22 cellular contexts compared by ENCODE assay signal in the genomic region with DNA sequence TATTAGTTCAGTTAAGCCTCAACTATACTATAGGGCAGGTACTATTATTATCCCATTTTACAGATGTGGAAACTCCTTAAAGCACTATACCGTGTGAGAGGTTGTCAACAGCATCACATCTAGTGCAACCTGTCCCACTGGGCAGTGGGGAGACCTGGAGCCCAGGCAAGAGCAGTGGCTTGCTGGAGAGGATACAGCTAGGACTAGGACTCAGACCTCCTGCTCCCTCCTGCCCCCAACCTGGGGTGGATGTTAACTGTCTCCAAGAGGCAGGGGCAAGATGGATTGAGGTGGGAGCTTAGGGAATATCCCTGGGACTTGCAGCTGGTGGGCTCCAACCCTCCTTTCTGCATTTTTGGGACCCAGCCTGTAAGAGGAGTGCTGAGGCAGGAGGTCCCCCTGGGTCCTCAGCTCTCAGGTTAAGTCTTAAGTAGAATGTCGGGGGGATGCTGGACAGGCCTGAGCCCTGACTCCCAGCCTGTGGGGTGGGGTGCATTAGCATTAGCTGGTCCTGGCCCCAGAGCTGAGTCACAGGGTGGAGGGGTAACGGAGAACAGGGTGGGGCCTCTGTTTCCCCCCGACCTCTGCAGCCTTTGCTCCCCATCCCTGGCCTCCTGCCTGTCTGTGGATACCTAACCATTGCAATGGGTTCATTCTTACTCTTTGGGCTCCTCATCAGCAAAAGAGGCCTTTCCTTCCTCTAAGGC. TPM values are rescaled to one million over a fixed set of nuclear protein-coding genes. Genes with fewer than 3 reads are reported as not detected.
"Had no signal": no experiment of that assay in that cellular context is flagged by ENCODE, and none has a peak within 500 bp of the region (broad histone marks: within the 10 kb centered on the region; RNA-seq: fewer than 3 reads in every experiment).

No MANE protein-coding gene starts in this region.

- H3K36me3 Mint-ChIP-seq: activated naive CD8-positive, alpha-beta T cell treated with anti-CD3 and anti-CD28 coated beads for 36 hours; naive thymus-derived CD4-positive, alpha-beta T cell had no signal

- H3K27me3 ChIP-seq: breast epithelium, colonic mucosa, dorsolateral prefrontal cortex, esophagus muscularis mucosa, heart right ventricle, spleen, upper lobe of right lung had no signal

- H3K4me3 Mint-ChIP-seq: activated CD4-positive, alpha-beta T cell treated with anti-CD3 and anti-CD28 coated beads, Interleukin-2, amount 10 ng/mL, durations not matched to agents 7 days and 5 days; activated CD8-positive, alpha-beta T cell treated with anti-CD3 and anti-CD28 coated beads for 36 hours; activated naive CD8-positive, alpha-beta T cell treated with anti-CD3 and anti-CD28 coated beads for 36 hours; central memory CD8-positive, alpha-beta T cell; effector memory CD8-positive, alpha-beta T cell; naive thymus-derived CD4-positive, alpha-beta T cell had no signal

- FAIRE-seq: kidney had no signal

- ATAC-seq: activated CD8-positive, alpha-beta T cell treated with anti-CD3 and anti-CD28 coated beads for 36 hours; effector memory CD8-positive, alpha-beta T cell; heart right ventricle; naive thymus-derived CD4-positive, alpha-beta T cell; upper lobe of right lung had no signal

- H3K27ac Mint-ChIP-seq: activated CD4-positive, alpha-beta T cell treated with anti-CD3 and anti-CD28 coated beads, Interleukin-2, amount 10 ng/mL, durations not matched to agents 7 days and 5 days; activated CD8-positive, alpha-beta T cell treated with anti-CD3 and anti-CD28 coated beads for 36 hours; activated naive CD8-positive, alpha-beta T cell treated with anti-CD3 and anti-CD28 coated beads for 36 hours; naive thymus-derived CD4-positive, alpha-beta T cell had no signal

- H3K9me3 ChIP-seq: breast epithelium, colonic mucosa, esophagus muscularis mucosa, heart right ventricle, spleen, upper lobe of right lung had no signal

- H3K27me3 Mint-ChIP-seq: activated CD4-positive, alpha-beta T cell treated with anti-CD3 and anti-CD28 coated beads, Interleukin-2, amount 10 ng/mL, durations not matched to agents 7 days and 5 days; activated CD8-positive, alpha-beta T cell treated with anti-CD3 and anti-CD28 coated beads for 36 hours; activated naive CD8-positive, alpha-beta T cell treated with anti-CD3 and anti-CD28 coated beads for 36 hours; central memory CD8-positive, alpha-beta T cell; effector memory CD8-positive, alpha-beta T cell; naive thymus-derived CD4-positive, alpha-beta T cell had no signal

- H3K36me3 ChIP-seq: breast epithelium, colonic mucosa had no signal

- H3K9me3 Mint-ChIP-seq: activated CD4-positive, alpha-beta T cell treated with anti-CD3 and anti-CD28 coated beads, Interleukin-2, amount 10 ng/mL, durations not matched to agents 7 days and 5 days; activated CD8-positive, alpha-beta T cell treated with anti-CD3 and anti-CD28 coated beads for 36 hours; activated naive CD8-positive, alpha-beta T cell treated with anti-CD3 and anti-CD28 coated beads for 36 hours; central memory CD8-positive, alpha-beta T cell; effector memory CD8-positive, alpha-beta T cell; naive thymus-derived CD4-positive, alpha-beta T cell; neural crest cell had no signal

- H3K27ac ChIP-seq: colonic mucosa, upper lobe of right lung, WERI-Rb-1 had no signal

- H3K4me3 ChIP-seq: colonic mucosa, dorsolateral prefrontal cortex, lung, upper lobe of right lung had no signal

- DNase-seq: activated CD4-positive, alpha-beta T cell treated with anti-CD3 and anti-CD28 coated beads, Interleukin-2, amount 10 ng/mL, durations not matched to agents 7 days and 5 days; activated CD4-positive, CD25-positive, alpha-beta regulatory T cell treated with anti-CD3 and anti-CD28 coated beads, Interleukin-2, amount 50 U/mL, for 72 hours; activated CD8-positive, alpha-beta T cell treated with anti-CD3 and anti-CD28 coated beads for 36 hours; activated naive CD4-positive, alpha-beta T cell; activated naive CD8-positive, alpha-beta T cell treated with anti-CD3 and anti-CD28 coated beads for 36 hours; colonic mucosa; dorsolateral prefrontal cortex; effector memory CD8-positive, alpha-beta T cell; heart right ventricle; kidney; naive thymus-derived CD4-positive, alpha-beta T cell; spleen; stimulated activated CD4-positive, alpha-beta T cell treated with anti-CD3 and anti-CD28 coated beads, Interleukin-4, amount 100 ng/mL, for 1 hour; stimulated activated naive CD4-positive, alpha-beta T cell treated with Interleukin-2 at 50 U/mL for 16 hours; WERI-Rb-1 had no signal

RNA-seq across cellular contexts. Expression of a gene that starts 58.3 kb away (rescaled TPM):
- total RNA-seq: activated CD4-positive, alpha-beta T cell treated with anti-CD3 and anti-CD28 coated beads, Interleukin-2, amount 10 ng/mL, durations not matched to agents 7 days and 5 days; activated CD8-positive, alpha-beta T cell treated with anti-CD3 and anti-CD28 coated beads for 36 hours; activated naive CD8-positive, alpha-beta T cell treated with anti-CD3 and anti-CD28 coated beads for 36 hours; naive thymus-derived CD4-positive, alpha-beta T cell; T-helper 2 cell treated with Interferon-gamma antibody and Interleukin-4, amounts not matched to agents 100 ng/mL and 5 ng/mL, for 36 hours had no signal
- polyA plus RNA-seq: naive thymus-derived CD4-positive, alpha-beta T cell had no signal
